In genomic region chr13:102905905-102906304, GRCh38 we compare ENCODE assay signal across 26 cellular contexts.
"Had no signal": no experiment of that assay in that cellular context is flagged by ENCODE, and none has a peak within 500 bp of the region (broad histone marks: within the 10 kb centered on the region; RNA-seq: fewer than 3 reads in every experiment).

No MANE protein-coding gene starts in this region.

- DNase-seq: activated CD4-positive, alpha-beta T cell treated with anti-CD3 and anti-CD28 coated beads, Interleukin-2, amount 10 ng/mL, durations not matched to agents 7 days and 5 days; activated CD4-positive, CD25-positive, alpha-beta regulatory T cell treated with anti-CD3 and anti-CD28 coated beads, Interleukin-2, amount 50 U/mL, for 72 hours; activated CD8-positive, alpha-beta memory T cell treated with anti-CD3 and anti-CD28 coated beads, Interleukin-2, amount 10 ng/mL, durations not matched to agents 7 days and 5 days; activated CD8-positive, alpha-beta T cell treated with anti-CD3 and anti-CD28 coated beads for 36 hours; activated T-cell treated with anti-CD3 and anti-CD28 coated beads for 4 hours; central memory CD4-positive, alpha-beta T cell; dermis blood vessel endothelial cell; effector CD8-positive, alpha-beta T cell; erythroblast; foreskin fibroblast; heart right ventricle; kidney; left lung; naive B cell; occipital lobe; posterior cingulate gyrus; spleen; stimulated activated CD4-positive, alpha-beta T cell treated with anti-CD3 and anti-CD28 coated beads, Interleukin-4, amount 100 ng/mL, for 1 hour; stimulated activated naive CD4-positive, alpha-beta T cell treated with Interleukin-2 at 50 U/mL for 16 hours; WERI-Rb-1 had no signal

- H3K9me3 ChIP-seq: ascending aorta, heart right ventricle, left lung, spleen, thoracic aorta, vagina had no signal

- FAIRE-seq: kidney, TTC549 had no signal

- H3K36me3 ChIP-seq: ascending aorta, heart right ventricle, left lung, spleen, thoracic aorta, vagina, WERI-Rb-1 had no signal

- H3K4me3 ChIP-seq: ascending aorta, heart right ventricle, left lung, lung, spleen, thoracic aorta, vagina had no signal

- H3K27me3 ChIP-seq: ascending aorta, heart right ventricle, left lung, vagina had no signal

- ATAC-seq: activated CD8-positive, alpha-beta memory T cell treated with anti-CD3 and anti-CD28 coated beads, Interleukin-2, amount 10 ng/mL, durations not matched to agents 7 days and 5 days; activated CD8-positive, alpha-beta T cell treated with anti-CD3 and anti-CD28 coated beads for 36 hours; activated naive CD4-positive, alpha-beta T cell treated with anti-CD3 and anti-CD28 coated beads, Interleukin-2, amount 50 U/mL, for 72 hours; heart right ventricle; left lung had no signal

- H3K4me1 ChIP-seq: ascending aorta, left lung, spleen, vagina had no signal

- H3K27ac ChIP-seq: ascending aorta, heart right ventricle, left lung, spleen, thoracic aorta, vagina, WERI-Rb-1 had no signal
